ENCODE assay signal across 19 cellular contexts in genomic region chr12:51600721-51601120, GRCh38.
"Had no signal": no experiment of that assay in that cellular context is flagged by ENCODE, and none has a peak within 500 bp of the region (broad histone marks: within the 10 kb centered on the region; RNA-seq: fewer than 3 reads in every experiment).

No MANE protein-coding gene starts in this region.

- ATAC-seq: HepG2, Panc1 had no signal

- DNase-seq: IMR-90, Karpas-422, KG1, MG63, NCI-H1092, NCI-H1436, NCI-H187, NCI-H2029, NCI-H2081 treated with DMSO at 0.1 percent for 48 hours, NCI-H2171, NCI-H446, NCI-H510A, NCI-H524 treated with DMSO at 0.1 percent for 48 hours, NCI-H69, NCI-H774, SHP77 had no signal

- H3K27ac ChIP-seq: RWPE1 had no signal
